7 cellular contexts compared by ENCODE assay signal in genomic region chr5:134904621-134905245, GRCh38. TPM values are rescaled to one million over a fixed set of nuclear protein-coding genes. Genes with fewer than 3 reads are reported as not detected.
DNase-seq lines count a peak whose midpoint lies in the region; ATAC-seq and TF ChIP-seq lines count a peak whose summit lies in the region.

Gene PCBD2 (plus strand): TSS chr5:134905131. CDS start chr5:134905140, 9 bp downstream.

- H3K27ac ChIP-seq in ascending aorta, result peak within 1 kb of the TSS; percentile 96

- peak within 1 kb of the TSS; percentile 85 to 97 for H3K4me3 ChIP-seq in ascending aorta

- peak within 1 kb of the TSS; percentile 98 for H3K27ac Mint-ChIP-seq in T-helper 2 cell treated with Interferon-gamma antibody and Interleukin-4, amounts not matched to agents 5 μg/mL and 100 μg/mL, for 36 hours

- H3K27me3 ChIP-seq in ascending aorta, result no peaks in the 10 kb centered on the region

- peak within 1 kb of the TSS; percentile 97 for H3K4me3 Mint-ChIP-seq in T-helper 2 cell treated with Interferon-gamma antibody and Interleukin-4, amounts not matched to agents 5 μg/mL and 100 μg/mL, for 36 hours

- H3K4me1 ChIP-seq in ascending aorta, result no peaks in the 10 kb centered on the region

- H3K36me3 Mint-ChIP-seq in T-helper 2 cell treated with Interferon-gamma antibody and Interleukin-4, amounts not matched to agents 5 μg/mL and 100 μg/mL, for 36 hours (ENCODE audit: low read depth), result peaks cover 19% of the 10 kb centered on the region

- H3K9me3 ChIP-seq in ascending aorta, result no peaks in the 10 kb centered on the region

- peaks cover 5 to 11% of the 10 kb centered on the region in 2 donors for H3K36me3 ChIP-seq in ascending aorta

- no peaks in the 10 kb centered on the region for H3K27me3 Mint-ChIP-seq in T-helper 2 cell treated with Interferon-gamma antibody and Interleukin-4, amounts not matched to agents 5 μg/mL and 100 μg/mL, for 36 hours (ENCODE audit: low read depth)

- DNase-seq in NCI-H2029 (lab: John Stamatoyannopoulos, UW) (peak; percentile 92), ascending aorta (ENCODE audit: low spot score in 2 of 2) (peak; percentile 62 to 94), hippocampal formation (lab: John Stamatoyannopoulos, UW) (peak; percentile 83 to 87), retina (peak; percentile 92)
- DNase-seq in T-helper 2 cell treated with Interferon-gamma antibody and Interleukin-4, amounts not matched to agents 5 μg/mL and 100 μg/mL, for 36 hours (ENCODE audit: low spot score), result peak; percentile 95

- ATAC-seq in GM18508 (IDR thresholded peaks at IDR 0.05; ENCODE audit: insufficient read depth, unreplicated experiment) (peak; percentile 37), HG02981 (IDR thresholded peaks at IDR 0.05; ENCODE audit: unreplicated experiment) (peak; percentile 79)

- H3K9me3 Mint-ChIP-seq in T-helper 2 cell treated with Interferon-gamma antibody and Interleukin-4, amounts not matched to agents 5 μg/mL and 100 μg/mL, for 36 hours, result no peaks in the 10 kb centered on the region

- H3K4me1 Mint-ChIP-seq in T-helper 2 cell treated with Interferon-gamma antibody and Interleukin-4, amounts not matched to agents 5 μg/mL and 100 μg/mL, for 36 hours (ENCODE audit: low read depth), result peaks cover 12% of the 10 kb centered on the region

- intact Hi-C loops in ascending aorta (cut with DNase I), result loop anchor here (1.0 to 10.0 kb wide), 4 partner anchors 30 to 530 kb away; partner anchors contain the start of genes C5orf24, CAMLG, TXNDC15 and UBE2B

- peak; percentile 84 to 97 (median 89) for TF ChIP-seq CTCF in ascending aorta (IDR thresholded peaks at IDR 0.05)

RNA-seq across cellular contexts. Expression of gene PCBD2, which starts in this region (rescaled TPM):
- 7.6 TPM for total RNA-seq in ascending aorta

Comparison
In these comparisons a context has a peak if more than half of its experiments do, and no peak if none do; other contexts are left out.
1. Peak in every context shown above with its lines: DNase-seq, ATAC-seq, H3K4me3 ChIP-seq and H3K27ac ChIP-seq.